Comparison of ENCODE assay signal across 14 cellular contexts in genomic region chr10:62885656-62886461, GRCh38.
DNase-seq lines count a peak whose midpoint lies in the region; ATAC-seq, FAIRE-seq and TF ChIP-seq lines count a peak whose summit lies in the region.
"Had no signal": no experiment of that assay in that cellular context is flagged by ENCODE, and none has a peak within 500 bp of the region (broad histone marks: within the 10 kb centered on the region; RNA-seq: fewer than 3 reads in every experiment).

No MANE protein-coding gene starts in this region.

- no peak overlapping the region for H3K27ac Mint-ChIP-seq in stimulated activated naive CD8-positive, alpha-beta T cell treated with anti-CD3 and anti-CD28 coated beads, Interleukin-15, amount 100 ng/mL, for 72 hours
- peak overlapping the region in 1 of 8 donors; percentile 29 for H3K27ac Mint-ChIP-seq in CD8-positive, alpha-beta memory T cell

- H3K27me3 ChIP-seq in HepG2 (ENCODE audit: control insufficient read depth in 1 of 2, insufficient read depth in 2 of 2, low read length in 2 of 2), result peaks cover 0 to 9% of the 10 kb centered on the region in 2 experiments; a peak in 3 of 5 replicates
- no peaks in the 10 kb centered on the region for H3K27me3 ChIP-seq in right lobe of liver
- no peaks in the 10 kb centered on the region for H3K27me3 ChIP-seq in CD8-positive, alpha-beta memory T cell (ENCODE audit: insufficient read depth, low read length, poor library complexity, severe bottlenecking)
- peaks cover 0 to 8% (median 0%) of the 10 kb centered on the region in 3 experiments for H3K27me3 ChIP-seq in neuronal stem cell (ENCODE audit: control insufficient read depth in 3 of 3, insufficient read depth in 3 of 3, low read depth in 1 of 3, low read length in 3 of 3)

- H3K79me1 ChIP-seq in neuronal stem cell (ENCODE audit: low read depth, low read length), result no peaks in the 10 kb centered on the region

- no peak overlapping the region for H3K23ac ChIP-seq in neuronal stem cell (ENCODE audit: low read depth, low read length, poor library complexity)

- no peak overlapping the region for H3K27ac ChIP-seq in HepG2 (ENCODE audit: extremely low read length, insufficient read depth, low read length)
- H3K27ac ChIP-seq in right lobe of liver, result no peak overlapping the region
- no peak overlapping the region for H3K27ac ChIP-seq in CD8-positive, alpha-beta memory T cell (ENCODE audit: low read depth, low read length)
- H3K27ac ChIP-seq in neuronal stem cell (replicated peaks; ENCODE audit: low read length), result no peak overlapping the region

- H3K27me3 Mint-ChIP-seq in stimulated activated naive CD8-positive, alpha-beta T cell treated with anti-CD3 and anti-CD28 coated beads, Interleukin-15, amount 100 ng/mL, for 72 hours, result peaks cover 77% of the 10 kb centered on the region
- peaks cover 7 to 36% of the 10 kb centered on the region in 2 donors for H3K27me3 Mint-ChIP-seq in CD8-positive, alpha-beta memory T cell

- H3K9ac ChIP-seq in HepG2 (ENCODE audit: insufficient read depth, low read depth, low read length) (no peak overlapping the region), neuronal stem cell (ENCODE audit: low read depth, low read length, poor library complexity) (no peak overlapping the region)

- H4K20me1 ChIP-seq in HepG2 (ENCODE audit: insufficient read depth, low read length), result no peaks in the 10 kb centered on the region

- no peak overlapping the region for H3K14ac ChIP-seq in neuronal stem cell (ENCODE audit: low read length)

- H3K4me1 ChIP-seq in HepG2 (ENCODE audit: insufficient read depth, low read length) (no peaks in the 10 kb centered on the region), right lobe of liver (no peaks in the 10 kb centered on the region), neuronal stem cell (ENCODE audit: control insufficient read depth in 2 of 2, insufficient read depth in 1 of 2, low read depth in 1 of 2, low read length in 2 of 2) (peaks cover 6 to 8% of the 10 kb centered on the region in 2 donors)
- no peaks in the 10 kb centered on the region for H3K4me1 ChIP-seq in CD8-positive, alpha-beta memory T cell (ENCODE audit: insufficient read depth, low read length)

- intact Hi-C loops in HepG2 (cut with micrococcal nuclease; ENCODE audit: unreplicated experiment) (no loop called here), right lobe of liver (cut with DNase I) (no loop called here)

- no peaks in the 10 kb centered on the region for H3K36me3 Mint-ChIP-seq in CD8-positive, alpha-beta memory T cell

- H3K4me3 ChIP-seq in HepG2 (replicated peaks in 1 of 3; ENCODE audit: insufficient read depth in 1 of 3, low read depth in 2 of 3, low read length in 3 of 3) (no peak overlapping the region), right lobe of liver (no peak overlapping the region), astrocyte of the cerebellum (ENCODE audit: low read depth, low read length) (no peak overlapping the region), neuronal stem cell (ENCODE audit: low read length in 2 of 2) (no peak overlapping the region)
- no peak overlapping the region for H3K4me3 ChIP-seq in CD8-positive, alpha-beta memory T cell (ENCODE audit: low read length)

- CTCF ChIA-PET in HepG2 (lab: Yijun Ruan, JAX; ENCODE audit: low intra/inter-chr PET ratio, low total read pairs), result no interaction called here
- CTCF ChIA-PET in CD8-positive, alpha-beta memory T cell (lab: Charles Lee), result no interaction called here

- H2BK5ac ChIP-seq in neuronal stem cell (ENCODE audit: low read length), result no peak overlapping the region

- H3K36me3 ChIP-seq in HepG2 (replicated peaks in 1 of 2; ENCODE audit: control insufficient read depth in 1 of 2, insufficient read depth in 2 of 2, low read length in 2 of 2) (no peaks in the 10 kb centered on the region), right lobe of liver (no peaks in the 10 kb centered on the region), neuronal stem cell (replicated peaks in 1 of 2; ENCODE audit: control insufficient read depth in 2 of 2, insufficient read depth in 2 of 2, low read length in 2 of 2) (no peaks in the 10 kb centered on the region)
- no peaks in the 10 kb centered on the region for H3K36me3 ChIP-seq in CD8-positive, alpha-beta memory T cell (ENCODE audit: insufficient read depth, low read length)

- H3K4me1 Mint-ChIP-seq in stimulated activated naive CD8-positive, alpha-beta T cell treated with anti-CD3 and anti-CD28 coated beads, Interleukin-15, amount 100 ng/mL, for 72 hours, result peaks cover 4% of the 10 kb centered on the region
- H3K4me1 Mint-ChIP-seq in CD8-positive, alpha-beta memory T cell, result no peaks in the 10 kb centered on the region

- POLR2A ChIA-PET in HepG2 (lab: Yijun Ruan, JAX), result no interaction called here
- POLR2A ChIA-PET in CD8-positive, alpha-beta memory T cell (lab: Charles Lee), result interaction anchor here (0.6 kb wide), 1 partner anchor 196 kb away, joined by 3 read pairs; no protein-coding TSS in a partner anchor

- TF ChIP-seq RAD21 in HepG2 (CRISPR knock-in tag; IDR thresholded peaks at IDR 0.05), result no peak

- H3K18ac ChIP-seq in neuronal stem cell (ENCODE audit: low read length), result no peak overlapping the region

- H3K79me2 ChIP-seq in HepG2 (ENCODE audit: insufficient read depth, low read length), result no peaks in the 10 kb centered on the region

- H2AK5ac ChIP-seq in neuronal stem cell (ENCODE audit: low read depth, low read length), result no peak overlapping the region

- WGBS in HepG2 (ENCODE audit: low lambda C conversion rate), result 34% methylated on average over 7 of the region's 7 CpGs
- WGBS in right lobe of liver (ENCODE audit: insufficient coverage, low coverage, low lambda C conversion rate, missing lambda C conversion rate), result 56% methylated on average over 7 of the region's 7 CpGs
- WGBS in neuronal stem cell (ENCODE audit: extremely low coverage in 2 of 2, insufficient read length in 2 of 2, insufficient replicate concordance in 1 of 2), 2 donors, result no CpG with 5 or more reads among the region's 7 CpGs

- no peaks in the 10 kb centered on the region for H3K9me3 Mint-ChIP-seq in stimulated activated naive CD8-positive, alpha-beta T cell treated with anti-CD3 and anti-CD28 coated beads, Interleukin-15, amount 100 ng/mL, for 72 hours
- H3K9me3 Mint-ChIP-seq in CD8-positive, alpha-beta memory T cell, result peaks cover 0 to 1% (median 0%) of the 10 kb centered on the region in 5 donors

- H3K4me3 Mint-ChIP-seq in stimulated activated naive CD8-positive, alpha-beta T cell treated with anti-CD3 and anti-CD28 coated beads, Interleukin-15, amount 100 ng/mL, for 72 hours, result no peak overlapping the region
- H3K4me3 Mint-ChIP-seq in CD8-positive, alpha-beta memory T cell, result no peak overlapping the region

- no peak for ATAC-seq in HepG2
- no peak for ATAC-seq in right lobe of liver
- ATAC-seq in GM18505 (IDR thresholded peaks at IDR 0.05; ENCODE audit: unreplicated experiment), result no peak
- ATAC-seq in stimulated activated naive CD8-positive, alpha-beta T cell treated with anti-CD3 and anti-CD28 coated beads, Interleukin-15, amount 100 ng/mL, for 72 hours, result no peak

- H3K4me2 ChIP-seq in HepG2 (ENCODE audit: low read depth, low read length), result no peak overlapping the region
- no peak overlapping the region for H3K4me2 ChIP-seq in neuronal stem cell (ENCODE audit: insufficient read depth, low read length, poor library complexity, severe bottlenecking)

- H2BK12ac ChIP-seq in neuronal stem cell (ENCODE audit: low read length), result no peak overlapping the region

- H4K91ac ChIP-seq in neuronal stem cell (ENCODE audit: low read depth, low read length, poor library complexity), result no peak overlapping the region

- TF ChIP-seq CTCF in HepG2 (CRISPR knock-in tag; IDR thresholded peaks at IDR 0.05), result no peak
- TF ChIP-seq CTCF in right lobe of liver (IDR thresholded peaks at IDR 0.05), result no peak
- no peak for TF ChIP-seq CTCF in astrocyte of the cerebellum (IDR thresholded peaks at IDR 0.05; ENCODE audit: low read depth, low read length, missing control alignments)

- in situ Hi-C loops in HepG2 (cut with HindIII; ENCODE audit: extremely low pct_ligation_motif_present, low pct_unique_long_range_greater_than_20kb) (no loop called here), astrocyte of the cerebellum (cut with HindIII; ENCODE audit: low sequenced_read_pairs) (no loop called here)

- no peak overlapping the region for H3K4ac ChIP-seq in neuronal stem cell (ENCODE audit: low read length)

- DNase-seq in HepG2 (ENCODE audit: low spot score) (peak; percentile 15), right lobe of liver (no peak), astrocyte of the cerebellum (ENCODE audit: low read depth) (peak; percentile 16), iris pigment epithelial cell (ENCODE audit: low read depth) (peak; percentile 47), neuronal stem cell (ENCODE audit: low spot score) (no peak)
- no peak for DNase-seq in stimulated activated naive CD8-positive, alpha-beta T cell treated with anti-CD3 and anti-CD28 coated beads, Interleukin-15, amount 100 ng/mL, for 72 hours
- no peak for DNase-seq in CD8-positive, alpha-beta memory T cell
- DNase-seq: activated CD8-positive, alpha-beta memory T cell treated with anti-CD3 and anti-CD28 coated beads, Interleukin-2, amount 50 U/mL, for 48 hours; AML-193; amniotic stem cell; GF-D8; kidney; NCI-H2081 had no signal

- no TSS peak for BruUV-seq in HepG2 (replicated peaks; lab: Mats Ljungman, UMichigan)

- no peaks in the 10 kb centered on the region for H3K9me3 ChIP-seq in HepG2 (ENCODE audit: low read length)
- H3K9me3 ChIP-seq in right lobe of liver, result no peaks in the 10 kb centered on the region
- no peaks in the 10 kb centered on the region for H3K9me3 ChIP-seq in CD8-positive, alpha-beta memory T cell (ENCODE audit: low read length)
- H3K9me3 ChIP-seq in neuronal stem cell (replicated peaks in 1 of 2; ENCODE audit: control insufficient read depth in 2 of 2, insufficient read depth in 1 of 2, low read depth in 1 of 2, low read length in 2 of 2), result no peaks in the 10 kb centered on the region

- FAIRE-seq in HepG2 (lab: Jason Lieb, UNC), result no peak
- FAIRE-seq: kidney had no signal

- no peak overlapping the region for H4K8ac ChIP-seq in neuronal stem cell (ENCODE audit: low read depth, low read length)

- H2BK15ac ChIP-seq in neuronal stem cell (ENCODE audit: low read length), result no peak overlapping the region

- TF ChIP-seq EP300 in HepG2 (IDR thresholded peaks at IDR 0.05; ENCODE audit: low read depth in 2 of 2, low read length in 2 of 2) (no peak), HepG2 (CRISPR knock-in tag; IDR thresholded peaks at IDR 0.05; ENCODE audit: borderline replicate concordance) (no peak)

- no peak for TF ChIP-seq POLR2A in HepG2 (IDR thresholded peaks at IDR 0.05; ENCODE audit: insufficient read depth in 1 of 2, low read depth in 2 of 2, low read length in 2 of 2)
- TF ChIP-seq POLR2A in right lobe of liver (IDR thresholded peaks at IDR 0.05), result no peak
- TF ChIP-seq POLR2A in GM18505 (IDR thresholded peaks at IDR 0.05; ENCODE audit: borderline replicate concordance, extremely low read depth, insufficient read depth, insufficient read length), result no peak

- H2BK120ac ChIP-seq in neuronal stem cell (ENCODE audit: low read depth, low read length), result no peak overlapping the region

- H2AFZ ChIP-seq in HepG2 (ENCODE audit: low read length) (no peak overlapping the region), neuronal stem cell (ENCODE audit: low read length) (no peak overlapping the region)

TF ChIP-seq in HepG2, 621 proteins besides CTCF, POLR2A, EP300 and RAD21 (continues in another document):
- no peak for TF ChIP-seq ZNF572 (CRISPR knock-in tag; IDR thresholded peaks at IDR 0.05)
- no peak for TF ChIP-seq ARNT2 (CRISPR knock-in tag; IDR thresholded peaks at IDR 0.05; ENCODE audit: low read depth)
- TF ChIP-seq ZNF75D (CRISPR knock-in tag; IDR thresholded peaks at IDR 0.05; ENCODE audit: borderline replicate concordance), result no peak

Comparison
In these comparisons a context has a peak if more than half of its experiments do, and no peak if none do; other contexts are left out.
1. DNase-seq: peak in HepG2 (single experiment), astrocyte of the cerebellum (single experiment) and iris pigment epithelial cell (single experiment); none in right lobe of liver (0 of 3), stimulated activated naive CD8-positive, alpha-beta T cell treated with anti-CD3 and anti-CD28 coated beads, Interleukin-15, amount 100 ng/mL, for 72 hours (0 of 2), CD8-positive, alpha-beta memory T cell (0 of 5) and neuronal stem cell (single experiment).